ENCODE assay signal across 34 cellular contexts in genomic region chr3:59992578-59992977, GRCh38.
A peak's percentile ranks its signal among the peaks of the same experiment; 100 is the strongest.
DNase-seq lines count a peak whose midpoint lies in the region; ATAC-seq and TF ChIP-seq lines count a peak whose summit lies in the region.
"Had no signal": no experiment of that assay in that cellular context is flagged by ENCODE, and none has a peak within 500 bp of the region (broad histone marks: within the 10 kb centered on the region; RNA-seq: fewer than 3 reads in every experiment).

No MANE protein-coding gene starts in this region.

- H3K27ac ChIP-seq in MM.1S (ENCODE audit: low read length): no peak overlapping the region
- H3K27ac ChIP-seq: 22Rv1, C4-2B, dorsolateral prefrontal cortex, esophagus squamous epithelium, foreskin keratinocyte, lower lobe of right lung, PC-9, prostate gland, sigmoid colon, SK-N-MC, testis had no signal

- no peaks in the 10 kb centered on the region for H3K4me1 ChIP-seq in MM.1S (ENCODE audit: low read length)
- H3K4me1 ChIP-seq: esophagus squamous epithelium, foreskin keratinocyte, lower lobe of right lung, prostate gland, sigmoid colon, testis had no signal

- no peak overlapping the region for H3K9ac ChIP-seq in MM.1S (ENCODE audit: low read length)

- H3K9me3 ChIP-seq in MM.1S (replicated peaks; ENCODE audit: insufficient read depth, low read length): no peaks in the 10 kb centered on the region
- H3K9me3 ChIP-seq: esophagus squamous epithelium, lower lobe of right lung, MG63, prostate gland, sigmoid colon, testis had no signal

- H3K9me3 Mint-ChIP-seq in activated naive CD8-positive, alpha-beta T cell treated with anti-CD3 and anti-CD28 coated beads, Interleukin-2, amount 50 U/mL, for 24 hours: no peaks in the 10 kb centered on the region
- H3K9me3 Mint-ChIP-seq in stimulated activated naive CD8-positive, alpha-beta T cell treated with anti-CD3 and anti-CD28 coated beads, Interleukin-15, amount 100 ng/mL, for 72 hours: no peaks in the 10 kb centered on the region
- H3K9me3 Mint-ChIP-seq: T-helper 1 cell treated with Interleukin-12 subunit alpha and Interleukin-12 subunit beta and Interleukin-4 antibody, amounts not matched to agents 30 μg/mL and 1 μg/mL, for 36 hours had no signal

- H3K36me3 Mint-ChIP-seq in activated naive CD8-positive, alpha-beta T cell treated with anti-CD3 and anti-CD28 coated beads, Interleukin-2, amount 50 U/mL, for 24 hours (ENCODE audit: low read depth): no peaks in the 10 kb centered on the region
- H3K36me3 Mint-ChIP-seq: naive B cell had no signal

- no peaks in the 10 kb centered on the region for H4K20me1 ChIP-seq in MM.1S (ENCODE audit: insufficient read depth, low read length)

- H3K27me3 Mint-ChIP-seq in activated naive CD8-positive, alpha-beta T cell treated with anti-CD3 and anti-CD28 coated beads, Interleukin-2, amount 50 U/mL, for 24 hours: no peaks in the 10 kb centered on the region
- no peaks in the 10 kb centered on the region for H3K27me3 Mint-ChIP-seq in stimulated activated naive CD8-positive, alpha-beta T cell treated with anti-CD3 and anti-CD28 coated beads, Interleukin-15, amount 100 ng/mL, for 72 hours
- H3K27me3 Mint-ChIP-seq: activated CD4-positive, alpha-beta T cell treated with anti-CD3 and anti-CD28 coated beads, Interleukin-2, amount 10 ng/mL, durations not matched to agents 24 days and 14 days had no signal

- H3K4me2 ChIP-seq in MM.1S (ENCODE audit: low read depth, low read length): no peak overlapping the region
- H3K4me2 ChIP-seq: PC-9 had no signal

- H3K9me2 ChIP-seq in MM.1S (replicated peaks; ENCODE audit: insufficient read depth, low read length): no peaks in the 10 kb centered on the region

- H3K27ac Mint-ChIP-seq in activated naive CD8-positive, alpha-beta T cell treated with anti-CD3 and anti-CD28 coated beads, Interleukin-2, amount 50 U/mL, for 24 hours: no peak overlapping the region
- H3K27ac Mint-ChIP-seq in stimulated activated naive CD8-positive, alpha-beta T cell treated with anti-CD3 and anti-CD28 coated beads, Interleukin-15, amount 100 ng/mL, for 72 hours: no peak overlapping the region
- H3K27ac Mint-ChIP-seq: activated CD4-positive, alpha-beta T cell treated with anti-CD3 and anti-CD28 coated beads, Interleukin-2, amount 10 ng/mL, durations not matched to agents 24 days and 14 days; T-helper 1 cell treated with Interleukin-12 subunit alpha and Interleukin-12 subunit beta and Interleukin-4 antibody, amounts not matched to agents 30 μg/mL and 1 μg/mL, for 36 hours had no signal

- no peak overlapping the region for H2AFZ ChIP-seq in MM.1S (ENCODE audit: low read length)
- H2AFZ ChIP-seq: PC-9 had no signal

- H3K79me2 ChIP-seq in MM.1S (ENCODE audit: low read length): no peaks in the 10 kb centered on the region

- no peak overlapping the region for H3K4me3 Mint-ChIP-seq in activated naive CD8-positive, alpha-beta T cell treated with anti-CD3 and anti-CD28 coated beads, Interleukin-2, amount 50 U/mL, for 24 hours
- H3K4me3 Mint-ChIP-seq in stimulated activated naive CD8-positive, alpha-beta T cell treated with anti-CD3 and anti-CD28 coated beads, Interleukin-15, amount 100 ng/mL, for 72 hours: peak overlapping the region in 1 of 2 donors; percentile 35
- H3K4me3 Mint-ChIP-seq: activated CD4-positive, alpha-beta T cell treated with anti-CD3 and anti-CD28 coated beads, Interleukin-2, amount 10 ng/mL, durations not matched to agents 24 days and 14 days; naive B cell; T-helper 1 cell treated with Interleukin-12 subunit alpha and Interleukin-12 subunit beta and Interleukin-4 antibody, amounts not matched to agents 30 μg/mL and 1 μg/mL, for 36 hours had no signal

- TF ChIP-seq CTCF in GM20000 (IDR thresholded peaks at IDR 0.05; ENCODE audit: extremely low read depth, missing control alignments) (no peak), MM.1S (IDR thresholded peaks at IDR 0.05; ENCODE audit: low read length) (no peak)

- peaks cover 58% of the 10 kb centered on the region for H3K4me1 Mint-ChIP-seq in activated naive CD8-positive, alpha-beta T cell treated with anti-CD3 and anti-CD28 coated beads, Interleukin-2, amount 50 U/mL, for 24 hours
- H3K4me1 Mint-ChIP-seq in stimulated activated naive CD8-positive, alpha-beta T cell treated with anti-CD3 and anti-CD28 coated beads, Interleukin-15, amount 100 ng/mL, for 72 hours: peaks cover 79% of the 10 kb centered on the region
- H3K4me1 Mint-ChIP-seq: naive B cell had no signal

- ATAC-seq in activated CD4-positive, CD25-positive, alpha-beta regulatory T cell treated with anti-CD3 and anti-CD28 coated beads, Interleukin-2, amount 50 U/mL, for 24 hours: peak; percentile 82 to 89
- peak; percentile 71 for ATAC-seq in activated naive CD8-positive, alpha-beta T cell treated with anti-CD3 and anti-CD28 coated beads, Interleukin-2, amount 50 U/mL, for 24 hours
- peak; percentile 79 for ATAC-seq in stimulated activated naive CD8-positive, alpha-beta T cell treated with anti-CD3 and anti-CD28 coated beads, Interleukin-15, amount 100 ng/mL, for 72 hours
- ATAC-seq: foreskin keratinocyte, lower lobe of right lung had no signal

- H3F3A ChIP-seq in MM.1S (ENCODE audit: insufficient read depth, low read length): no peaks in the 10 kb centered on the region

- DNase-seq in activated CD4-positive, CD25-positive, alpha-beta regulatory T cell treated with anti-CD3 and anti-CD28 coated beads, Interleukin-2, amount 50 U/mL, for 72 hours: no peak
- DNase-seq in stimulated activated CD4-positive, alpha-beta T cell treated with anti-CD3 and anti-CD28 coated beads, Interleukin-1b, Interleukin-23, amount 100 ng/mL, for 48 hours: peak; percentile 57
- no peak for DNase-seq in stimulated activated CD4-positive, alpha-beta T cell treated with anti-CD3 and anti-CD28 coated beads, Interleukin-2, amount 100 ng/mL, for 24 hours
- no peak for DNase-seq in activated naive CD8-positive, alpha-beta T cell treated with anti-CD3 and anti-CD28 coated beads, Interleukin-2, amount 50 U/mL, for 24 hours
- no peak for DNase-seq in stimulated activated naive CD8-positive, alpha-beta T cell treated with anti-CD3 and anti-CD28 coated beads, Interleukin-15, amount 100 ng/mL, for 72 hours
- DNase-seq in GM20000 (ENCODE audit: low spot score): no peak
- DNase-seq in MM.1S: no peak
- DNase-seq: activated CD4-positive, alpha-beta T cell treated with anti-CD3 and anti-CD28 coated beads, Interleukin-2, amount 10 ng/mL, durations not matched to agents 24 days and 14 days; activated effector memory CD4-positive, alpha-beta T cell treated with Interleukin-2 at 50 U/mL for 16 hours; DMS79; dorsolateral prefrontal cortex; esophagus squamous epithelium; foreskin keratinocyte; GDM1; KG1; lower lobe of right lung; MG63; midbrain; naive B cell; NCI-H1436 treated with DMSO at 0.1 percent for 48 hours; NCI-H2081 treated with DMSO at 0.1 percent for 48 hours; NCI-H2227 treated with DMSO at 0.1 percent for 48 hours; NCI-H526 treated with DMSO at 0.1 percent for 48 hours; NK-92 treated with Interleukin-12 subunit alpha and Interleukin-12 subunit beta, amount 100 ng/mL, for 24 hours; PC-9; sigmoid colon; stimulated activated naive CD4-positive, alpha-beta T cell treated with Interleukin-2 at 50 U/mL for 16 hours; testis had no signal

- no peaks in the 10 kb centered on the region for H3K27me3 ChIP-seq in MM.1S (replicated peaks; ENCODE audit: insufficient read depth, low read length)
- H3K27me3 ChIP-seq: dorsolateral prefrontal cortex, esophagus squamous epithelium, MG63, sigmoid colon, testis had no signal

- H3K36me3 ChIP-seq in MM.1S (replicated peaks; ENCODE audit: insufficient read depth, low read length): no peaks in the 10 kb centered on the region
- H3K36me3 ChIP-seq: esophagus squamous epithelium, lower lobe of right lung, MG63, prostate gland, sigmoid colon had no signal

- H3K4me3 ChIP-seq in MM.1S (ENCODE audit: low read length): no peak overlapping the region
- H3K4me3 ChIP-seq: dorsolateral prefrontal cortex, esophagus squamous epithelium, lower lobe of right lung, MG63, PC-9, prostate gland, sigmoid colon, SK-N-MC, testis had no signal
